23 cellular contexts compared by ENCODE assay signal in genomic region chr7:147438216-147438615, GRCh38.
A peak's percentile ranks its signal among the peaks of the same experiment; 100 is the strongest.
DNase-seq lines count a peak whose midpoint lies in the region; ATAC-seq, FAIRE-seq and TF ChIP-seq lines count a peak whose summit lies in the region.
"Had no signal": no experiment of that assay in that cellular context is flagged by ENCODE, and none has a peak within 500 bp of the region (broad histone marks: within the 10 kb centered on the region; RNA-seq: fewer than 3 reads in every experiment).

No MANE protein-coding gene starts in this region.

- ATAC-seq in A549 (no peak), GM19395 (IDR thresholded peaks at IDR 0.05; ENCODE audit: unreplicated experiment) (no peak)
- ATAC-seq: HepG2, K562 had no signal

- no peak for FAIRE-seq in A549 (lab: Jason Lieb, UNC)
- FAIRE-seq: GM19239, HepG2, K562 had no signal

- no peak for TF ChIP-seq POLR2A in A549 (IDR thresholded peaks at IDR 0.05; ENCODE audit: low read length)

- H3K4me3 ChIP-seq in A549 (no peak overlapping the region), GM23248 (no peak overlapping the region), adipocyte (ENCODE audit: low read length) (no peak overlapping the region), osteoblast (ENCODE audit: insufficient read depth, low read length) (no peak overlapping the region)
- H3K4me3 ChIP-seq: BLaER1 treated with 17β-estradiol and CSF1 and Interleukin-3, amounts not matched to agents 10 nM and 100 nM; K562 had no signal

- DNase-seq in A549 (ENCODE audit: low read depth in 1 of 2, low spot score in 1 of 2), result no peak
- peak; percentile 12 for DNase-seq in GM23248
- peak; percentile 13 for DNase-seq in adipocyte (ENCODE audit: low read depth)
- no peak for DNase-seq in osteoblast (ENCODE audit: insufficient read length, low spot score, missing footprints)
- DNase-seq in GM10248 (ENCODE audit: extremely low spot score), result no peak
- no peak for DNase-seq in substantia nigra (lab: John Stamatoyannopoulos, UW)
- DNase-seq: 8988T; AML-193; CD4-positive, alpha-beta T cell; H7; Kasumi-1; MV-4-11; NCI-H1105; NCI-H1436 treated with DMSO at 0.1 percent for 48 hours; NCI-H1930; NCI-H2107; NCI-H524; NCI-H774 had no signal

- no peak for TF ChIP-seq RAD21 in A549 (conservative IDR thresholded peaks at IDR 0.05 in 1 of 2, IDR thresholded peaks at IDR 0.05 in 1 of 2)

- H4K20me1 ChIP-seq in GM23248 (ENCODE audit: insufficient read depth), result no peaks in the 10 kb centered on the region
- no peaks in the 10 kb centered on the region for H4K20me1 ChIP-seq in osteoblast (ENCODE audit: insufficient read depth, low read length)
- H4K20me1 ChIP-seq: BLaER1 treated with 17β-estradiol and CSF1 and Interleukin-3, amounts not matched to agents 10 nM and 100 nM had no signal

- H3K4me2 ChIP-seq in A549 (no peak overlapping the region), GM23248 (ENCODE audit: unreplicated experiment) (no peak overlapping the region), osteoblast (ENCODE audit: insufficient read depth, low read length) (peak overlapping the region; percentile 9)
- H3K4me2 ChIP-seq: BLaER1 treated with 17β-estradiol and CSF1 and Interleukin-3, amounts not matched to agents 10 nM and 100 nM had no signal

- H3F3A ChIP-seq in GM23248 (ENCODE audit: insufficient read depth), result no peaks in the 10 kb centered on the region

- no peaks in the 10 kb centered on the region for H3K79me2 ChIP-seq in GM23248 (ENCODE audit: insufficient read depth)
- H3K79me2 ChIP-seq in osteoblast (ENCODE audit: insufficient read depth, low read length), result no peaks in the 10 kb centered on the region

- no peak overlapping the region for H3K27ac ChIP-seq in A549
- H3K27ac ChIP-seq in GM23248, result no peak overlapping the region
- H3K27ac ChIP-seq in osteoblast (ENCODE audit: low read depth, low read length), result peak overlapping the region; percentile 53
- H3K27ac ChIP-seq in substantia nigra (ENCODE audit: low read depth, low read length, poor library complexity, severe bottlenecking), result no peak overlapping the region
- H3K27ac ChIP-seq: BLaER1 treated with 17β-estradiol and CSF1 and Interleukin-3, amounts not matched to agents 10 nM and 100 nM had no signal

- H3K27me3 ChIP-seq in GM23248 (replicated peaks; ENCODE audit: insufficient read depth) (no peaks in the 10 kb centered on the region), adipocyte (replicated peaks; ENCODE audit: control insufficient read depth, insufficient read depth, low read length) (no peaks in the 10 kb centered on the region), osteoblast (ENCODE audit: insufficient read depth, low read length) (no peaks in the 10 kb centered on the region)
- H3K27me3 ChIP-seq: BLaER1 treated with 17β-estradiol and CSF1 and Interleukin-3, amounts not matched to agents 10 nM and 100 nM had no signal

- TF ChIP-seq EP300 in A549 (IDR thresholded peaks at IDR 0.05), result no peak

- in situ Hi-C loops in GM23248 (cut with MboI), result no loop called here

- POLR2A ChIA-PET in A549 (lab: Yijun Ruan, JAX), result no interaction called here
- POLR2A ChIA-PET in GM10248 (lab: Yijun Ruan, JAX), result no interaction called here

- no peak overlapping the region for H2AFZ ChIP-seq in GM23248
- peak overlapping the region; percentile 58 for H2AFZ ChIP-seq in osteoblast (ENCODE audit: low read length)

- H3K4me1 ChIP-seq in A549, result no peaks in the 10 kb centered on the region
- H3K4me1 ChIP-seq in GM23248 (ENCODE audit: insufficient read depth), result no peaks in the 10 kb centered on the region
- no peaks in the 10 kb centered on the region for H3K4me1 ChIP-seq in adipocyte (ENCODE audit: control insufficient read depth, insufficient read depth, low read length)
- H3K4me1 ChIP-seq in osteoblast (ENCODE audit: insufficient read depth, low read length), result no peaks in the 10 kb centered on the region
- H3K4me1 ChIP-seq: BLaER1 treated with 17β-estradiol and CSF1 and Interleukin-3, amounts not matched to agents 10 nM and 100 nM had no signal

- WGBS in A549 (ENCODE audit: missing lambda C conversion rate), result 16% methylated on average over 1 of the region's 1 CpG
- 2 to 9% methylated on average over 1 of the region's 1 CpG for WGBS in GM23248 (ENCODE audit: low coverage in 1 of 2, low lambda C conversion rate in 2 of 2, missing lambda C conversion rate in 2 of 2), 2 experiments

- H3K9me2 ChIP-seq in GM23248 (ENCODE audit: insufficient read depth), result no peaks in the 10 kb centered on the region

- H3K36me3 ChIP-seq in GM23248 (ENCODE audit: low read depth) (no peaks in the 10 kb centered on the region), adipocyte (ENCODE audit: control insufficient read depth, insufficient read depth, low read length, severe bottlenecking) (no peaks in the 10 kb centered on the region), osteoblast (ENCODE audit: insufficient read depth, low read length) (no peaks in the 10 kb centered on the region)
- H3K36me3 ChIP-seq: BLaER1 treated with 17β-estradiol and CSF1 and Interleukin-3, amounts not matched to agents 10 nM and 100 nM had no signal

- TF ChIP-seq CTCF in A549 (IDR thresholded peaks at IDR 0.05) (no peak), osteoblast (IDR thresholded peaks at IDR 0.05; ENCODE audit: extremely low read depth, low read depth, low read length) (no peak), GM10248 (IDR thresholded peaks at IDR 0.05; ENCODE audit: control extremely low read depth, extremely low read depth, low read depth, missing control alignments) (no peak)

- H3K9me3 ChIP-seq in A549, result peaks cover 3% of the 10 kb centered on the region; the same call in 2 of the 3 replicates
- H3K9me3 ChIP-seq in GM23248 (ENCODE audit: low read depth), result no peaks in the 10 kb centered on the region
- peaks cover 10% of the 10 kb centered on the region for H3K9me3 ChIP-seq in adipocyte (ENCODE audit: control insufficient read depth, low read length)
- H3K9me3 ChIP-seq in osteoblast (ENCODE audit: low read depth, low read length), result no peaks in the 10 kb centered on the region

- CTCF ChIA-PET in A549 (lab: Yijun Ruan, JAX) (no interaction called here), GM10248 (lab: Yijun Ruan, JAX) (no interaction called here)

- H3K9ac ChIP-seq in GM23248, result no peak overlapping the region
- H3K9ac ChIP-seq in adipocyte (ENCODE audit: low read length), result no peak overlapping the region
- H3K9ac ChIP-seq: BLaER1 treated with 17β-estradiol and CSF1 and Interleukin-3, amounts not matched to agents 10 nM and 100 nM had no signal

TF ChIP-seq in A549, 52 proteins besides CTCF, POLR2A, EP300 and RAD21:
- TF ChIP-seq NFE2L2 (conservative IDR thresholded peaks at IDR 0.05; ENCODE audit: low read length) (0 out of 2 replicates have a peak, but pooled peaks have one; percentile 5), KDM5A (IDR thresholded peaks at IDR 0.05) (no peak)
TF ChIP-seq in A549: peak in this region for 1.

Comparison
In these comparisons a context has a peak if more than half of its experiments do, and no peak if none do; other contexts are left out.
1. DNase-seq: peak in GM23248 (single experiment) and adipocyte (single experiment); none in A549 (0 of 2), osteoblast (single experiment), GM10248 (single experiment) and substantia nigra (0 of 49).